In genomic region chr7:112453505-112454171, GRCh38 we compare ENCODE assay signal across 8 cellular contexts. TPM values are rescaled to one million over a fixed set of nuclear protein-coding genes. Genes with fewer than 3 reads are reported as not detected.
DNase-seq lines count a peak whose midpoint lies in the region; ATAC-seq and TF ChIP-seq lines count a peak whose summit lies in the region.
"Had no signal": no experiment of that assay in that cellular context is flagged by ENCODE, and none has a peak within 500 bp of the region (broad histone marks: within the 10 kb centered on the region; RNA-seq: fewer than 3 reads in every experiment).

No MANE protein-coding gene starts in this region.

- H3K4me3 ChIP-seq in HUES64 (ENCODE audit: low read length) (peak overlapping the region; percentile 88; the same call in 1 of the 2 replicates), stomach (peak overlapping the region; percentile 10 to 88 (median 36))

- TF ChIP-seq EP300 in stomach (IDR thresholded peaks at IDR 0.05), result no peak

- intact Hi-C loops in stomach (cut with DNase I; ENCODE audit: low total_unique reads), result no loop called here

- 89% methylated on average over 6 of the region's 7 CpGs for WGBS in HUES64
- 13 to 25% (median 22%) methylated on average over 7 of the region's 7 CpGs for WGBS in stomach, 5 donors

- H3K36me3 Mint-ChIP-seq in activated T-helper 17 cell treated with anti-CD3 and anti-CD28 coated beads, Interleukin-2, amount 50 U/mL, for 72 hours (ENCODE audit: low read depth), result peaks cover 84% of the 10 kb centered on the region

- peaks cover 25% of the 10 kb centered on the region for H3K4me1 Mint-ChIP-seq in activated T-helper 17 cell treated with anti-CD3 and anti-CD28 coated beads, Interleukin-2, amount 50 U/mL, for 72 hours

- no peak for TF ChIP-seq CTCF in stomach (IDR thresholded peaks at IDR 0.05)

- peak overlapping the region; percentile 96 for H3K4me3 Mint-ChIP-seq in activated T-helper 17 cell treated with anti-CD3 and anti-CD28 coated beads, Interleukin-2, amount 50 U/mL, for 72 hours

- H3K27ac Mint-ChIP-seq in activated T-helper 17 cell treated with anti-CD3 and anti-CD28 coated beads, Interleukin-2, amount 50 U/mL, for 72 hours, result no peak overlapping the region
- H3K27ac Mint-ChIP-seq: T-helper 2 cell treated with Interferon-gamma antibody and Interleukin-4, amounts not matched to agents 5 μg/mL and 100 μg/mL, for 36 hours had no signal

- no peaks in the 10 kb centered on the region for H3K9me3 Mint-ChIP-seq in activated T-helper 17 cell treated with anti-CD3 and anti-CD28 coated beads, Interleukin-2, amount 50 U/mL, for 72 hours
- H3K9me3 Mint-ChIP-seq: T-helper 2 cell treated with Interferon-gamma antibody and Interleukin-4, amounts not matched to agents 5 μg/mL and 100 μg/mL, for 36 hours had no signal

- H3K27ac ChIP-seq in HUES64 (ENCODE audit: low read depth, low read length) (no peak overlapping the region), stomach (peak overlapping the region in 4 of 5 donors; percentile 92 to 100 (median 100))

- no peak for ATAC-seq in activated T-helper 17 cell treated with anti-CD3 and anti-CD28 coated beads, Interleukin-2, amount 50 U/mL, for 72 hours (replicated peaks)
- no peak for ATAC-seq in GM19023 (IDR thresholded peaks at IDR 0.05; ENCODE audit: unreplicated experiment)

- H3K27me3 Mint-ChIP-seq in activated T-helper 17 cell treated with anti-CD3 and anti-CD28 coated beads, Interleukin-2, amount 50 U/mL, for 72 hours, result no peaks in the 10 kb centered on the region

- H3K9ac ChIP-seq in HUES64 (ENCODE audit: low read depth, low read length), result no peak overlapping the region

- no peaks in the 10 kb centered on the region for H3K9me3 ChIP-seq in HUES64 (ENCODE audit: insufficient read depth, low read depth, low read length)
- no peaks in the 10 kb centered on the region for H3K9me3 ChIP-seq in stomach

- H3K4me1 ChIP-seq in HUES64 (ENCODE audit: insufficient read depth, low read length) (peaks cover 18% of the 10 kb centered on the region; the same call in 1 of the 2 replicates), stomach (peaks cover 21 to 79% (median 53%) of the 10 kb centered on the region in 4 donors)

- H3K27me3 ChIP-seq in HUES64 (ENCODE audit: insufficient read depth, low read length) (no peaks in the 10 kb centered on the region), stomach (no peaks in the 10 kb centered on the region)

- H3K36me3 ChIP-seq in HUES64 (ENCODE audit: insufficient read depth, low read length) (peaks cover 34% of the 10 kb centered on the region), stomach (peaks cover 9 to 35% (median 30%) of the 10 kb centered on the region in 4 donors)

- no peak for TF ChIP-seq POLR2A in stomach (IDR thresholded peaks at IDR 0.05)

- DNase-seq in globus pallidus (ENCODE audit: low spot score) (peak; percentile 29), stomach (no peak), COLO829 (ENCODE audit: low spot score) (no peak)
- no peak for DNase-seq in stimulated activated CD4-positive, alpha-beta T cell treated with anti-CD3 and anti-CD28 coated beads, Interleukin-4, amount 100 ng/mL, for 24 hours

RNA-seq across cellular contexts. Expression of gene IFRD1, which starts 3.4 kb away (rescaled TPM):
- polyA plus RNA-seq in HUES64 (2013, experiment 1 of 2), result 37.6 TPM
- 32.6 TPM for polyA plus RNA-seq in HUES64 (2013, experiment 2 of 2)
- total RNA-seq in activated T-helper 17 cell treated with anti-CD3 and anti-CD28 coated beads, Interleukin-2, amount 50 U/mL, for 72 hours, result 10 to 100 TPM; 38.6 to 57.2 TPM
- 100 to 1,000 TPM in 2 of 5 donors, 10 to 100 TPM in 3; 37.9 to 137 (median 76.4) TPM for total RNA-seq in stomach
- polyA plus RNA-seq in stomach, result 10 to 100 TPM; 19.9 to 44.4 (median 42.4) TPM

RNA-seq across cellular contexts. Expression of gene LSMEM1, which starts 27.2 kb away (rescaled TPM):
- polyA plus RNA-seq in HUES64 (2013, experiment 1 of 2), result 0.60 TPM
- polyA plus RNA-seq in HUES64 (2013, experiment 2 of 2), result 0.32 TPM
- total RNA-seq in activated T-helper 17 cell treated with anti-CD3 and anti-CD28 coated beads, Interleukin-2, amount 50 U/mL, for 72 hours, result 1 to 10 TPM in 1 of 2 donors, under 1 TPM in 1; 0.42 to 1.0 TPM
- total RNA-seq in stomach, result 1 to 10 TPM in 3 of 5 donors, not detected in 2; 1.2 to 5.9 (median 2.9) TPM
- polyA plus RNA-seq in stomach, result 1 to 10 TPM in 2 of 3 donors, under 1 TPM in 1; 1.00 to 3.9 (median 1.4) TPM
